9 cellular contexts compared by ENCODE assay signal in genomic region chrX:101759000-101759399, GRCh38.
A peak's percentile ranks its signal among the peaks of the same experiment; 100 is the strongest.
DNase-seq lines count a peak whose midpoint lies in the region; ATAC-seq and TF ChIP-seq lines count a peak whose summit lies in the region.
"Had no signal": no experiment of that assay in that cellular context is flagged by ENCODE, and none has a peak within 500 bp of the region (broad histone marks: within the 10 kb centered on the region; RNA-seq: fewer than 3 reads in every experiment).

No MANE protein-coding gene starts in this region.

- no peak overlapping the region for H3K27ac Mint-ChIP-seq in type B pancreatic cell

- H3K36me3 ChIP-seq in RWPE2 (ENCODE audit: low read depth) (no peaks in the 10 kb centered on the region), liver (ENCODE audit: control insufficient read depth in 4 of 4, insufficient read depth in 3 of 4, low read depth in 1 of 4, low read length in 3 of 4) (no peaks in the 10 kb centered on the region)
- H3K36me3 ChIP-seq: ovary had no signal

- peak; percentile 52 to 71 for TF ChIP-seq RAD21 in liver (IDR thresholded peaks at IDR 0.05)

- H3K27ac ChIP-seq in RWPE2 (ENCODE audit: poor library complexity, severe bottlenecking) (no peak overlapping the region), liver (ENCODE audit: low read depth in 1 of 2, low read length in 2 of 2) (no peak overlapping the region)
- H3K27ac ChIP-seq: ovary had no signal

- no peaks in the 10 kb centered on the region for H3K36me3 Mint-ChIP-seq in type B pancreatic cell

- no peaks in the 10 kb centered on the region for H3K4me1 Mint-ChIP-seq in type B pancreatic cell (ENCODE audit: unreplicated experiment)

- peak; percentile 56 for TF ChIP-seq CTCF in AG10803 (conservative IDR thresholded peaks at IDR 0.05; ENCODE audit: low read length)
- TF ChIP-seq CTCF in RWPE2 (IDR thresholded peaks at IDR 0.05; ENCODE audit: poor library complexity, severe bottlenecking), result peak; percentile 40
- TF ChIP-seq CTCF in liver (IDR thresholded peaks at IDR 0.05; ENCODE audit: low read depth, low read length, missing input control), result peak; percentile 43
- peak; percentile 68 for TF ChIP-seq CTCF in type B pancreatic cell (conservative IDR thresholded peaks at IDR 0.05)

- 0% methylated on average over 1 of the region's 1 CpG for WGBS in liver

- H3K4me1 ChIP-seq in RWPE2 (ENCODE audit: insufficient read depth, poor library complexity, severe bottlenecking), result no peaks in the 10 kb centered on the region
- H3K4me1 ChIP-seq in liver (ENCODE audit: control insufficient read depth in 4 of 4, insufficient read depth in 4 of 4, low read length in 3 of 4), result no peaks in the 10 kb centered on the region

- no peak overlapping the region for H3K4me3 Mint-ChIP-seq in type B pancreatic cell

- no peaks in the 10 kb centered on the region for H3K27me3 ChIP-seq in RWPE2 (ENCODE audit: insufficient read depth, poor library complexity, severe bottlenecking)
- peaks cover 0 to 3% (median 0%) of the 10 kb centered on the region in 4 donors for H3K27me3 ChIP-seq in liver (ENCODE audit: control insufficient read depth in 4 of 4, insufficient read depth in 4 of 4, low read length in 3 of 4)
- H3K27me3 ChIP-seq: ovary had no signal

- DNase-seq in AG10803 (ENCODE audit: low read depth), result peak; percentile 41
- no peak for DNase-seq in RWPE2 (ENCODE audit: low spot score)
- peak; percentile 16 for DNase-seq in central memory CD4-positive, alpha-beta T cell
- no peak for DNase-seq in type B pancreatic cell (ENCODE audit: extremely low spot score, unreplicated experiment)
- DNase-seq in activated effector memory CD4-positive, alpha-beta T cell treated with anti-CD3 and anti-CD28 coated beads, Interleukin-2, amount 50 U/mL, for 16 hours, result no peak

- peaks cover 14% of the 10 kb centered on the region for H3K27me3 Mint-ChIP-seq in type B pancreatic cell

- no peaks in the 10 kb centered on the region for H3K9me3 Mint-ChIP-seq in type B pancreatic cell

- H3K4me3 ChIP-seq in AG10803 (ENCODE audit: low read length) (no peak overlapping the region), RWPE2 (ENCODE audit: severe bottlenecking) (no peak overlapping the region), liver (ENCODE audit: low read depth in 1 of 3, low read length in 3 of 3) (no peak overlapping the region)
- H3K4me3 ChIP-seq: ovary had no signal

- H3K9me3 ChIP-seq in RWPE2 (ENCODE audit: severe bottlenecking) (no peaks in the 10 kb centered on the region), liver (ENCODE audit: control insufficient read depth in 4 of 4, low read length in 3 of 4) (no peaks in the 10 kb centered on the region)
- H3K9me3 ChIP-seq: ovary had no signal

- H3K9ac ChIP-seq in liver (ENCODE audit: low read depth in 1 of 2, low read length in 2 of 2), result no peak overlapping the region

- ATAC-seq in GM18508 (IDR thresholded peaks at IDR 0.05; ENCODE audit: insufficient read depth, unreplicated experiment), result peak; percentile 73
- ATAC-seq in HG03135 (IDR thresholded peaks at IDR 0.05; ENCODE audit: unreplicated experiment), result peak; percentile 82
- ATAC-seq in RWPE2 (ENCODE audit: low read depth), result peak; percentile 66; the same call in 2 of the 3 replicates

TF ChIP-seq in liver, 16 proteins besides CTCF, POLR2A, EP300 and RAD21:
- TF ChIP-seq REST (IDR thresholded peaks at IDR 0.05), result no peak

Comparison
In these comparisons a context has a peak if more than half of its experiments do, and no peak if none do; other contexts are left out.
1. DNase-seq: peak in AG10803 (single experiment) and central memory CD4-positive, alpha-beta T cell (single experiment); none in RWPE2 (single experiment), type B pancreatic cell (single experiment) and activated effector memory CD4-positive, alpha-beta T cell treated with anti-CD3 and anti-CD28 coated beads, Interleukin-2, amount 50 U/mL, for 16 hours (single experiment).
2. Peak in every context shown above with its lines, with median percentiles within 50 percentile points of each other: CTCF ChIP-seq and ATAC-seq.